Comparison of ENCODE assay signal across 9 cellular contexts in the genomic region with DNA sequence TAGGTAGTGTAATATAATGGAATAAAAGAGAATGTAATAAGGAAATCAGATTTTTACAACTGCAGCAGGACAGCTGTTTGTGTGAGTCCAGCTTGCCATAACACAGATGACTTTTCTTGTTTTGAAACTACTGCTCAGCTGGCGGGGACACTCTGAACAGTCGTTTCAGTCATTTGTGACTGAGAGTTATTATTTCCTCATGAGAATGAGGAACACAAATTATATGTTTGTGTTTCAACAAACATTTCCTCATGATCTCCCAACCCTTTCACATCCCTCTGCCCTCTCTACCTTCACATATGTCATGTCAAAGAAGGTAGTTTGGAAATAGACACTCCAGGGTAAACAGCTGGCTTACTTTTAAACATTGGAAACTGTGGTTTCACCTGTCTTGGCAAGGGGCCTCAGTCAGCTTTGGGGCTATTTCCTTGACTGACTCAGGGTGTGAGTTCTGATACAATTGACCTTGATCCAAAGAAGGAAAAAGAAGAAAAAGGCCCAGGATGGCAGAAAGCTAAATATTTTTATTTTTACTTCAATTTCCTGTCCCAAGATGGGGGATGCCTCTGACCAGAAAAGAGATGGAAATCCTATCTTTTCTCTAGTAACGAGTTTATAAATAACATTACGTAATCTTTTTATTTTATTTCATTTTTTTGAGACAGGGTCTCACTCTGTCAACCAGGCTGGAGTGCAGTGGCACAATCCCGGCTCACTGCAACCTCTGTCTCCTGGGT. TPM values are rescaled to one million over a fixed set of nuclear protein-coding genes. Genes with fewer than 3 reads are reported as not detected.
DNase-seq lines count a peak whose midpoint lies in the region; ATAC-seq, FAIRE-seq and TF ChIP-seq lines count a peak whose summit lies in the region.
"Had no signal": no experiment of that assay in that cellular context is flagged by ENCODE, and none has a peak within 500 bp of the region (broad histone marks: within the 10 kb centered on the region; RNA-seq: fewer than 3 reads in every experiment).

No MANE protein-coding gene starts in this region.

- H2AK5ac ChIP-seq in H9 (ENCODE audit: insufficient read length, low read length): no peak overlapping the region

- H4K5ac ChIP-seq in H9 (ENCODE audit: insufficient read length, low read depth, low read length): no peak overlapping the region

- H3K4me1 Mint-ChIP-seq in activated CD8-positive, alpha-beta T cell treated with anti-CD3 and anti-CD28 coated beads for 36 hours (ENCODE audit: low read depth): peaks cover 60% of the 10 kb centered on the region
- H3K4me1 Mint-ChIP-seq in H9: peaks cover 5% of the 10 kb centered on the region in 2 experiments; a peak in 2 of 4 replicates

- no CpG with 5 or more reads among the region's 5 CpGs for WGBS in H9 (ENCODE audit: extremely low coverage, insufficient read length, low lambda C conversion rate)

- H3K23ac ChIP-seq in H9 (ENCODE audit: insufficient read length, low read depth, low read length): no peak overlapping the region

- no peak overlapping the region for H2AFZ ChIP-seq in H9 (ENCODE audit: low read length)

- ATAC-seq in GM19463 (IDR thresholded peaks at IDR 0.05; ENCODE audit: unreplicated experiment): peak; percentile 56
- ATAC-seq in HG03521 (IDR thresholded peaks at IDR 0.05; ENCODE audit: unreplicated experiment): peak; percentile 56
- ATAC-seq in activated CD8-positive, alpha-beta T cell treated with anti-CD3 and anti-CD28 coated beads for 36 hours: peak; percentile 34
- ATAC-seq in thoracic aorta (ENCODE audit: insufficient number of reproducible peaks, low FRiP score, low read depth): no peak

- H3K23me2 ChIP-seq in H9 (ENCODE audit: insufficient read length, low read depth, low read length, poor library complexity, severe bottlenecking): no peaks in the 10 kb centered on the region

- H2BK12ac ChIP-seq in H9 (ENCODE audit: insufficient read length, low read depth, low read length): no peak overlapping the region

- H3K36me3 ChIP-seq in kidney (ENCODE audit: control insufficient read depth in 1 of 2, insufficient read depth in 2 of 2, low read length in 2 of 2) (no peaks in the 10 kb centered on the region), thoracic aorta (no peaks in the 10 kb centered on the region)

- no peak overlapping the region for H3K4ac ChIP-seq in H9 (ENCODE audit: low read depth, low read length)

- H3K56ac ChIP-seq in H9 (ENCODE audit: insufficient read length, low read depth, low read length): no peak overlapping the region

- DNase-seq in CD1c-positive myeloid dendritic cell (ENCODE audit: extremely low spot score) (peak; percentile 86), kidney (no peak), thoracic aorta (ENCODE audit: low spot score) (no peak), H9 (no peak), NCI-H524 (lab: John Stamatoyannopoulos, UW) (no peak)
- peak; percentile 38 for DNase-seq in activated CD8-positive, alpha-beta T cell treated with anti-CD3 and anti-CD28 coated beads for 36 hours

- H3T11ph ChIP-seq in H9 (ENCODE audit: low read length): no peak overlapping the region

- no peaks in the 10 kb centered on the region for H3K27me3 Mint-ChIP-seq in activated CD8-positive, alpha-beta T cell treated with anti-CD3 and anti-CD28 coated beads for 36 hours
- H3K27me3 Mint-ChIP-seq in H9 (ENCODE audit: low read depth): no peaks in the 10 kb centered on the region

- no peak overlapping the region for H2BK5ac ChIP-seq in H9 (ENCODE audit: insufficient read length, low read length)

- no peaks in the 10 kb centered on the region for H3K9me3 ChIP-seq in kidney (ENCODE audit: control insufficient read depth in 1 of 2, low read length in 2 of 2)
- peaks cover 4% of the 10 kb centered on the region for H3K9me3 ChIP-seq in thoracic aorta
- peaks cover 9% of the 10 kb centered on the region for H3K9me3 ChIP-seq in H9 (ENCODE audit: control insufficient read depth, low read depth, low read length)

- peak overlapping the region; percentile 97 for H3K4me3 Mint-ChIP-seq in activated CD8-positive, alpha-beta T cell treated with anti-CD3 and anti-CD28 coated beads for 36 hours
- H3K4me3 Mint-ChIP-seq in H9: no peak overlapping the region

- no peaks in the 10 kb centered on the region for H3K79me1 ChIP-seq in H9 (ENCODE audit: insufficient read depth, low read depth, low read length, poor library complexity, severe bottlenecking)

- H3K27ac ChIP-seq in kidney (ENCODE audit: low read depth in 2 of 2, low read length in 2 of 2) (peak overlapping the region; percentile 37 to 83), thoracic aorta (peak overlapping the region; percentile 49 to 70), H9 (ENCODE audit: insufficient read length, low read depth, low read length) (no peak overlapping the region)

- H3K9ac ChIP-seq in kidney (ENCODE audit: low read length in 2 of 2) (peak overlapping the region; percentile 7 to 50), H9 (ENCODE audit: extremely low read depth, insufficient read length, low read length) (no peak overlapping the region)

- H2BK20ac ChIP-seq in H9 (ENCODE audit: low read depth, low read length, poor library complexity, severe bottlenecking): no peak overlapping the region

- no peaks in the 10 kb centered on the region for H3K27me3 ChIP-seq in thoracic aorta (replicated peaks; ENCODE audit: insufficient read depth)
- H3K27me3 ChIP-seq in H9 (ENCODE audit: insufficient read depth, low read length): no peaks in the 10 kb centered on the region

- peaks cover 34% of the 10 kb centered on the region for H3K36me3 Mint-ChIP-seq in activated CD8-positive, alpha-beta T cell treated with anti-CD3 and anti-CD28 coated beads for 36 hours (ENCODE audit: low read depth)
- H3K36me3 Mint-ChIP-seq in H9 (ENCODE audit: insufficient read depth in 1 of 3, low read depth in 3 of 3): peaks cover 6 to 10% (median 6%) of the 10 kb centered on the region in 3 experiments; a peak in 3 of 7 replicates

- peak overlapping the region; percentile 93 for H3K27ac Mint-ChIP-seq in activated CD8-positive, alpha-beta T cell treated with anti-CD3 and anti-CD28 coated beads for 36 hours
- peak overlapping the region in 1 of 3 experiments; percentile 22; a peak in 1 of 7 replicates for H3K27ac Mint-ChIP-seq in H9

- no peak overlapping the region for H3K14ac ChIP-seq in H9 (ENCODE audit: insufficient read depth, low read length)

- H3K9me3 Mint-ChIP-seq in activated CD8-positive, alpha-beta T cell treated with anti-CD3 and anti-CD28 coated beads for 36 hours: peaks cover 3% of the 10 kb centered on the region
- H3K9me3 Mint-ChIP-seq in H9: peaks cover 8 to 13% of the 10 kb centered on the region in 2 experiments

- peaks cover 0 to 5% of the 10 kb centered on the region in 2 donors for H3K4me1 ChIP-seq in kidney (ENCODE audit: control insufficient read depth in 1 of 2, insufficient read depth in 1 of 2, low read depth in 1 of 2, low read length in 2 of 2)
- H3K4me1 ChIP-seq in thoracic aorta (ENCODE audit: control insufficient read depth in 1 of 2, low read depth in 2 of 2): peaks cover 5 to 8% of the 10 kb centered on the region in 2 donors
- no peaks in the 10 kb centered on the region for H3K4me1 ChIP-seq in H9 (ENCODE audit: insufficient read depth, low read length)

- POLR2A ChIA-PET in activated CD8-positive, alpha-beta T cell treated with anti-CD3 and anti-CD28 coated beads for 36 hours (lab: Charles Lee): interaction anchor here (0.6 to 3.0 kb wide), 18 partner anchors 9 to 247 kb away, joined by 3 to 20 read pairs (median 3); partner anchors contain the start of genes SP100, SP110 and SP140

- FAIRE-seq in kidney (lab: Jason Lieb, UNC): no peak

- no peak overlapping the region for H2BK15ac ChIP-seq in H9 (ENCODE audit: low read depth, low read length)

- H3K4me2 ChIP-seq in H9 (ENCODE audit: insufficient read depth, insufficient read length, low read length): no peak overlapping the region

- no peaks in the 10 kb centered on the region for H3K79me2 ChIP-seq in H9 (ENCODE audit: insufficient read depth, low read length)

- no peak for TF ChIP-seq CTCF in activated CD8-positive, alpha-beta T cell treated with anti-CD3 and anti-CD28 coated beads for 36 hours (IDR thresholded peaks at IDR 0.05)
- TF ChIP-seq CTCF in kidney (IDR thresholded peaks at IDR 0.05; ENCODE audit: borderline replicate concordance, extremely low read depth, insufficient read depth) (no peak), thoracic aorta (IDR thresholded peaks at IDR 0.05) (no peak), H9 (conservative IDR thresholded peaks at IDR 0.05) (no peak)

- H3K4me3 ChIP-seq in kidney (ENCODE audit: low read length in 2 of 2): peak overlapping the region; percentile 61 to 84
- H3K4me3 ChIP-seq in thoracic aorta: peak overlapping the region; percentile 88

- CTCF ChIA-PET in activated CD8-positive, alpha-beta T cell treated with anti-CD3 and anti-CD28 coated beads for 36 hours (lab: Charles Lee): interaction anchor here (0.7 to 1.1 kb wide), 6 partner anchors 9 to 471 kb away, joined by 3 to 5 read pairs (median 3); no protein-coding TSS in a partner anchor

- no peak overlapping the region for H3K18ac ChIP-seq in H9 (ENCODE audit: insufficient read length, low read depth, low read length)

- no peak overlapping the region for H4K91ac ChIP-seq in H9 (ENCODE audit: insufficient read length, low read depth, low read length)

- no peak overlapping the region for H2BK120ac ChIP-seq in H9 (ENCODE audit: low read depth, low read length, poor library complexity, severe bottlenecking)

- H4K8ac ChIP-seq in H9 (replicated peaks; ENCODE audit: insufficient read length, low read depth, low read length): no peak overlapping the region

- intact Hi-C loops in activated CD8-positive, alpha-beta T cell treated with anti-CD3 and anti-CD28 coated beads for 36 hours (cut with micrococcal nuclease): loop anchor here (10.0 kb wide), 3 partner anchors 87 to 467 kb away; partner anchors contain the start of gene SP100
- intact Hi-C loops in kidney (cut with DNase I): no loop called here

- no peaks in the 10 kb centered on the region for H4K20me1 ChIP-seq in H9 (ENCODE audit: control insufficient read depth, insufficient read depth, insufficient read length)

RNA-seq across cellular contexts. Expression of gene SP140L, which starts 0.6 kb away (rescaled TPM):
- 10 to 100 TPM; 43.7 to 43.8 TPM for total RNA-seq in activated CD8-positive, alpha-beta T cell treated with anti-CD3 and anti-CD28 coated beads for 36 hours
- total RNA-seq in kidney: 23.8 TPM
- polyA plus RNA-seq in kidney (ENCODE audit: insufficient read depth, low read depth, low replicate concordance): 4.6 TPM
- 10 to 100 TPM; 11.4 to 11.5 TPM for total RNA-seq in thoracic aorta
- total RNA-seq in H9 (2021): 1.3 and 1.9 TPM in 2 replicates
- polyA plus RNA-seq: neural cell had no signal

Comparison
In these comparisons a context has a peak if more than half of its experiments do, and no peak if none do; other contexts are left out.
1. DNase-seq: peak in CD1c-positive myeloid dendritic cell (single experiment) and activated CD8-positive, alpha-beta T cell treated with anti-CD3 and anti-CD28 coated beads for 36 hours (single experiment); none in kidney (single experiment), thoracic aorta (single experiment), H9 (single experiment) and NCI-H524 (0 of 2).